In the genomic region with DNA sequence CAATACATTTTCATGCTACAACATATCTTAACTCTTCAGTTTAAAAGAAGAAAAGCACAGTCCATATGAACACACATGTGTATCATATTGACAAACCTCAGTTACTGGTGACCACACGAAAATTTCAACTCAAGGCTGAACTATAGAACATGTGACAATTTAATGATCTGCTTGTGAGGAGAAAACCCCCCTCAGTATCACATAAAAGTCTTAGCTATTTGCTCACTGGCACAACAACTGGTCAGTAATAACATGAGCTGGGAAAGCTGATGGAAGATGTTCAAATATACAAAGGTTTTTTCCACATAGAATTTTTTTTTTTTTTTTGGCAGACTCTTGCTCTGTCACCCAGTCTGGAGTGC, we compare ENCODE assay signal across 10 cellular contexts. TPM values are rescaled to one million over a fixed set of nuclear protein-coding genes. Genes with fewer than 3 reads are reported as not detected.
DNase-seq lines count a peak whose midpoint lies in the region; ATAC-seq, FAIRE-seq and TF ChIP-seq lines count a peak whose summit lies in the region.
"Had no signal": no experiment of that assay in that cellular context is flagged by ENCODE, and none has a peak within 500 bp of the region (broad histone marks: within the 10 kb centered on the region; RNA-seq: fewer than 3 reads in every experiment).

No MANE protein-coding gene starts in this region.

- no peaks in the 10 kb centered on the region for H3K27me3 ChIP-seq in upper lobe of right lung

- no peaks in the 10 kb centered on the region for H3K9me3 Mint-ChIP-seq in activated naive CD4-positive, alpha-beta T cell treated with anti-CD3 and anti-CD28 coated beads, Interleukin-2, amount 10 ng/mL, durations not matched to agents 7 days and 5 days
- H3K9me3 Mint-ChIP-seq in activated naive CD8-positive, alpha-beta T cell treated with anti-CD3 and anti-CD28 coated beads for 36 hours = no peaks in the 10 kb centered on the region

- H3K4me1 ChIP-seq in upper lobe of right lung = peaks cover 26% of the 10 kb centered on the region

- TF ChIP-seq CTCF in upper lobe of right lung (IDR thresholded peaks at IDR 0.05) = no peak

- FAIRE-seq in HTR-8/SVneo (lab: Jason Lieb, UNC) = no peak
- FAIRE-seq: H1 had no signal

- intact Hi-C loops in upper lobe of right lung (cut with DNase I) = no loop called here
- intact Hi-C loops in Right ventricle myocardium inferior (cut with DNase I) = no loop called here

- H3K4me3 ChIP-seq in upper lobe of right lung = peak overlapping the region; percentile 17

- no peaks in the 10 kb centered on the region for H3K9me3 ChIP-seq in upper lobe of right lung

- CTCF ChIA-PET in activated naive CD4-positive, alpha-beta T cell treated with anti-CD3 and anti-CD28 coated beads, Interleukin-2, amount 10 ng/mL, durations not matched to agents 7 days and 5 days (lab: Charles Lee) = interaction anchor here (0.8 to 3.2 kb wide), 4 partner anchors 13 to 27 kb away, joined by 3 to 22 read pairs (median 8); no protein-coding TSS in a partner anchor

- peak; percentile 46 for ATAC-seq in HG03196 (IDR thresholded peaks at IDR 0.05; ENCODE audit: unreplicated experiment)
- no peak for ATAC-seq in upper lobe of right lung
- ATAC-seq in Right ventricle myocardium inferior = no peak

- H3K27me3 Mint-ChIP-seq in activated naive CD4-positive, alpha-beta T cell treated with anti-CD3 and anti-CD28 coated beads, Interleukin-2, amount 10 ng/mL, durations not matched to agents 7 days and 5 days = no peaks in the 10 kb centered on the region
- H3K27me3 Mint-ChIP-seq in activated naive CD8-positive, alpha-beta T cell treated with anti-CD3 and anti-CD28 coated beads for 36 hours = no peaks in the 10 kb centered on the region

- H3K27ac Mint-ChIP-seq in activated naive CD4-positive, alpha-beta T cell treated with anti-CD3 and anti-CD28 coated beads, Interleukin-2, amount 10 ng/mL, durations not matched to agents 7 days and 5 days = peak overlapping the region; percentile 85
- peak overlapping the region; percentile 95 for H3K27ac Mint-ChIP-seq in activated naive CD8-positive, alpha-beta T cell treated with anti-CD3 and anti-CD28 coated beads for 36 hours

- H3K4me3 Mint-ChIP-seq in activated naive CD4-positive, alpha-beta T cell treated with anti-CD3 and anti-CD28 coated beads, Interleukin-2, amount 10 ng/mL, durations not matched to agents 7 days and 5 days = peak overlapping the region; percentile 37
- H3K4me3 Mint-ChIP-seq in activated naive CD8-positive, alpha-beta T cell treated with anti-CD3 and anti-CD28 coated beads for 36 hours = peak overlapping the region; percentile 26

- peaks cover 67% of the 10 kb centered on the region for H3K4me1 Mint-ChIP-seq in activated naive CD4-positive, alpha-beta T cell treated with anti-CD3 and anti-CD28 coated beads, Interleukin-2, amount 10 ng/mL, durations not matched to agents 7 days and 5 days
- peaks cover 60% of the 10 kb centered on the region for H3K4me1 Mint-ChIP-seq in activated naive CD8-positive, alpha-beta T cell treated with anti-CD3 and anti-CD28 coated beads for 36 hours

- peaks cover 22% of the 10 kb centered on the region for H3K36me3 Mint-ChIP-seq in activated naive CD4-positive, alpha-beta T cell treated with anti-CD3 and anti-CD28 coated beads, Interleukin-2, amount 10 ng/mL, durations not matched to agents 7 days and 5 days
- H3K36me3 Mint-ChIP-seq in activated naive CD8-positive, alpha-beta T cell treated with anti-CD3 and anti-CD28 coated beads for 36 hours = peaks cover under 1% of the 10 kb centered on the region

- no peak overlapping the region for H3K27ac ChIP-seq in upper lobe of right lung

- H3K36me3 ChIP-seq in upper lobe of right lung = no peaks in the 10 kb centered on the region

- DNase-seq in activated naive CD4-positive, alpha-beta T cell treated with anti-CD3 and anti-CD28 coated beads, Interleukin-2, amount 10 ng/mL, durations not matched to agents 7 days and 5 days = no peak
- DNase-seq in activated naive CD4-positive, alpha-beta T cell (lab: John Stamatoyannopoulos, UW) = no peak
- DNase-seq in activated naive CD8-positive, alpha-beta T cell treated with anti-CD3 and anti-CD28 coated beads for 36 hours = no peak
- DNase-seq in upper lobe of right lung (no peak), HTR-8/SVneo (ENCODE audit: insufficient read length, low spot score) (no peak), Right ventricle myocardium inferior (ENCODE audit: missing footprints) (no peak)
- DNase-seq in stimulated activated CD8-positive, alpha-beta memory T cell treated with anti-CD3 and anti-CD28 coated beads, Interleukin-4, amount 100 ng/mL, for 48 hours = no peak
- DNase-seq: NCI-H524 treated with DMSO at 0.1 percent for 48 hours had no signal

RNA-seq across cellular contexts. Expression of a gene that starts 19.5 kb away (rescaled TPM):
- total RNA-seq in activated naive CD8-positive, alpha-beta T cell treated with anti-CD3 and anti-CD28 coated beads for 36 hours = 1 to 10 TPM; 5.3 to 5.5 TPM
- total RNA-seq in upper lobe of right lung (49.8 TPM), Right ventricle myocardium inferior (19.0 TPM)
